In the genomic region with DNA sequence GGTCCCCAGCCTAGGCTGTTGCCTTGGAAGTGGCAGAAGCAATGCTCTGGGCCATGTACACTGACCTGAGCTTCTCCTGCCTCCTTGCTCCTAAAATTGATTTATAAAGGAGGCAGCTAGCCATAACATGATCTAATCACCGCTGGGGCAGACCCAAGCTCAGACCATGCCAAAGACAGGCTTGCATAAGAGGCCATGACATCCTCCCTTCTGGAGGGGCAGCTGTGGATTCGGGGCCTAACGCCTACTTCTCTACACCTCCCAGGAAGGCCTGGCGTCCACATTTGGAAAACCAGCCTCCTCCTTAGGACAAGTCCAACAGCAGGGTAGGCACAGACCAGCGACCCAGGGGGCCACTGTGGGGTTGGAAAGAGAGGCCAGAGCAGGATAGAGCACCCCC, we compare ENCODE assay signal across 2 cellular contexts.
TF ChIP-seq lines count a peak whose summit lies in the region.

No MANE protein-coding gene starts in this region.

TF ChIP-seq in liver, 16 proteins besides CTCF, POLR2A, EP300 and RAD21:
- no peak for TF ChIP-seq TAF1 (conservative IDR thresholded peaks at IDR 0.05)
- TF ChIP-seq, protein P1, sequence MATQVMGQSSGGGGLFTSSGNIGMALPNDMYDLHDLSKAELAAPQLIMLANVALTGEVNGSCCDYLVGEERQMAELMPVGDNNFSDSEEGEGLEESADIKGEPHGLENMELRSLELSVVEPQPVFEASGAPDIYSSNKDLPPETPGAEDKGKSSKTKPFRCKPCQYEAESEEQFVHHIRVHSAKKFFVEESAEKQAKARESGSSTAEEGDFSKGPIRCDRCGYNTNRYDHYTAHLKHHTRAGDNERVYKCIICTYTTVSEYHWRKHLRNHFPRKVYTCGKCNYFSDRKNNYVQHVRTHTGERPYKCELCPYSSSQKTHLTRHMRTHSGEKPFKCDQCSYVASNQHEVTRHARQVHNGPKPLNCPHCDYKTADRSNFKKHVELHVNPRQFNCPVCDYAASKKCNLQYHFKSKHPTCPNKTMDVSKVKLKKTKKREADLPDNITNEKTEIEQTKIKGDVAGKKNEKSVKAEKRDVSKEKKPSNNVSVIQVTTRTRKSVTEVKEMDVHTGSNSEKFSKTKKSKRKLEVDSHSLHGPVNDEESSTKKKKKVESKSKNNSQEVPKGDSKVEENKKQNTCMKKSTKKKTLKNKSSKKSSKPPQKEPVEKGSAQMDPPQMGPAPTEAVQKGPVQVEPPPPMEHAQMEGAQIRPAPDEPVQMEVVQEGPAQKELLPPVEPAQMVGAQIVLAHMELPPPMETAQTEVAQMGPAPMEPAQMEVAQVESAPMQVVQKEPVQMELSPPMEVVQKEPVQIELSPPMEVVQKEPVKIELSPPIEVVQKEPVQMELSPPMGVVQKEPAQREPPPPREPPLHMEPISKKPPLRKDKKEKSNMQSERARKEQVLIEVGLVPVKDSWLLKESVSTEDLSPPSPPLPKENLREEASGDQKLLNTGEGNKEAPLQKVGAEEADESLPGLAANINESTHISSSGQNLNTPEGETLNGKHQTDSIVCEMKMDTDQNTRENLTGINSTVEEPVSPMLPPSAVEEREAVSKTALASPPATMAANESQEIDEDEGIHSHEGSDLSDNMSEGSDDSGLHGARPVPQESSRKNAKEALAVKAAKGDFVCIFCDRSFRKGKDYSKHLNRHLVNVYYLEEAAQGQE (IDR thresholded peaks at IDR 0.05): no peak
- TF ChIP-seq, protein P2, sequence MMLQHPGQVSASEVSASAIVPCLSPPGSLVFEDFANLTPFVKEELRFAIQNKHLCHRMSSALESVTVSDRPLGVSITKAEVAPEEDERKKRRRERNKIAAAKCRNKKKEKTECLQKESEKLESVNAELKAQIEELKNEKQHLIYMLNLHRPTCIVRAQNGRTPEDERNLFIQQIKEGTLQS (IDR thresholded peaks at IDR 0.05): peak; percentile 42
- TF ChIP-seq, protein P3, sequence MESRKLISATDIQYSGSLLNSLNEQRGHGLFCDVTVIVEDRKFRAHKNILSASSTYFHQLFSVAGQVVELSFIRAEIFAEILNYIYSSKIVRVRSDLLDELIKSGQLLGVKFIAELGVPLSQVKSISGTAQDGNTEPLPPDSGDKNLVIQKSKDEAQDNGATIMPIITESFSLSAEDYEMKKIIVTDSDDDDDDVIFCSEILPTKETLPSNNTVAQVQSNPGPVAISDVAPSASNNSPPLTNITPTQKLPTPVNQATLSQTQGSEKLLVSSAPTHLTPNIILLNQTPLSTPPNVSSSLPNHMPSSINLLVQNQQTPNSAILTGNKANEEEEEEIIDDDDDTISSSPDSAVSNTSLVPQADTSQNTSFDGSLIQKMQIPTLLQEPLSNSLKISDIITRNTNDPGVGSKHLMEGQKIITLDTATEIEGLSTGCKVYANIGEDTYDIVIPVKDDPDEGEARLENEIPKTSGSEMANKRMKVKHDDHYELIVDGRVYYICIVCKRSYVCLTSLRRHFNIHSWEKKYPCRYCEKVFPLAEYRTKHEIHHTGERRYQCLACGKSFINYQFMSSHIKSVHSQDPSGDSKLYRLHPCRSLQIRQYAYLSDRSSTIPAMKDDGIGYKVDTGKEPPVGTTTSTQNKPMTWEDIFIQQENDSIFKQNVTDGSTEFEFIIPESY (IDR thresholded peaks at IDR 0.05): no peak
- TF ChIP-seq JUND (IDR thresholded peaks at IDR 0.05): peak; percentile 58 to 59
- TF ChIP-seq NR2F2 (IDR thresholded peaks at IDR 0.05): no peak
- no peak for TF ChIP-seq FOXA2 (IDR thresholded peaks at IDR 0.05)
- peak; percentile 22 to 73 for TF ChIP-seq RXRA (IDR thresholded peaks at IDR 0.05)
- TF ChIP-seq SP1 (IDR thresholded peaks at IDR 0.05): peak; percentile 46
- TF ChIP-seq EGR1 (IDR thresholded peaks at IDR 0.05; ENCODE audit: low read depth in 2 of 2): no peak
- no peak for TF ChIP-seq YY1 (IDR thresholded peaks at IDR 0.05)
- TF ChIP-seq HNF4G (IDR thresholded peaks at IDR 0.05): no peak
- TF ChIP-seq HNF4A (conservative IDR thresholded peaks at IDR 0.05): peak; percentile 36 to 58

TF ChIP-seq in HepG2, 621 proteins besides CTCF, POLR2A, EP300 and RAD21:
- TF ChIP-seq ZNF629 (CRISPR knock-in tag; conservative IDR thresholded peaks at IDR 0.05) (no peak), ZC3H4 (CRISPR knock-in tag; IDR thresholded peaks at IDR 0.05; ENCODE audit: borderline replicate concordance) (no peak), ZNF225 (CRISPR knock-in tag; IDR thresholded peaks at IDR 0.05) (no peak), ZNF431 (CRISPR knock-in tag; IDR thresholded peaks at IDR 0.05; ENCODE audit: borderline replicate concordance, low read depth) (no peak), RNF2 (conservative IDR thresholded peaks at IDR 0.05; ENCODE audit: low read depth) (no peak), NFKBIZ (CRISPR knock-in tag; IDR thresholded peaks at IDR 0.05) (no peak)
- TF ChIP-seq, protein P4, sequence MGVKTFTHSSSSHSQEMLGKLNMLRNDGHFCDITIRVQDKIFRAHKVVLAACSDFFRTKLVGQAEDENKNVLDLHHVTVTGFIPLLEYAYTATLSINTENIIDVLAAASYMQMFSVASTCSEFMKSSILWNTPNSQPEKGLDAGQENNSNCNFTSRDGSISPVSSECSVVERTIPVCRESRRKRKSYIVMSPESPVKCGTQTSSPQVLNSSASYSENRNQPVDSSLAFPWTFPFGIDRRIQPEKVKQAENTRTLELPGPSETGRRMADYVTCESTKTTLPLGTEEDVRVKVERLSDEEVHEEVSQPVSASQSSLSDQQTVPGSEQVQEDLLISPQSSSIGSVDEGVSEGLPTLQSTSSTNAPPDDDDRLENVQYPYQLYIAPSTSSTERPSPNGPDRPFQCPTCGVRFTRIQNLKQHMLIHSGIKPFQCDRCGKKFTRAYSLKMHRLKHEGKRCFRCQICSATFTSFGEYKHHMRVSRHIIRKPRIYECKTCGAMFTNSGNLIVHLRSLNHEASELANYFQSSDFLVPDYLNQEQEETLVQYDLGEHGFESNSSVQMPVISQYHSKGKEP (CRISPR knock-in tag; IDR thresholded peaks at IDR 0.05): no peak
- TF ChIP-seq, protein P5, sequence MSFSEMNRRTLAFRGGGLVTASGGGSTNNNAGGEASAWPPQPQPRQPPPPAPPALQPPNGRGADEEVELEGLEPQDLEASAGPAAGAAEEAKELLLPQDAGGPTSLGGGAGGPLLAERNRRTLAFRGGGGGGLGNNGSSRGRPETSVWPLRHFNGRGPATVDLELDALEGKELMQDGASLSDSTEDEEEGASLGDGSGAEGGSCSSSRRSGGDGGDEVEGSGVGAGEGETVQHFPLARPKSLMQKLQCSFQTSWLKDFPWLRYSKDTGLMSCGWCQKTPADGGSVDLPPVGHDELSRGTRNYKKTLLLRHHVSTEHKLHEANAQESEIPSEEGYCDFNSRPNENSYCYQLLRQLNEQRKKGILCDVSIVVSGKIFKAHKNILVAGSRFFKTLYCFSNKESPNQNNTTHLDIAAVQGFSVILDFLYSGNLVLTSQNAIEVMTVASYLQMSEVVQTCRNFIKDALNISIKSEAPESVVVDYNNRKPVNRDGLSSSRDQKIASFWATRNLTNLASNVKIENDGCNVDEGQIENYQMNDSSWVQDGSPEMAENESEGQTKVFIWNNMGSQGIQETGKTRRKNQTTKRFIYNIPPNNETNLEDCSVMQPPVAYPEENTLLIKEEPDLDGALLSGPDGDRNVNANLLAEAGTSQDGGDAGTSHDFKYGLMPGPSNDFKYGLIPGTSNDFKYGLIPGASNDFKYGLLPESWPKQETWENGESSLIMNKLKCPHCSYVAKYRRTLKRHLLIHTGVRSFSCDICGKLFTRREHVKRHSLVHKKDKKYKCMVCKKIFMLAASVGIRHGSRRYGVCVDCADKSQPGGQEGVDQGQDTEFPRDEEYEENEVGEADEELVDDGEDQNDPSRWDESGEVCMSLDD (CRISPR knock-in tag; IDR thresholded peaks at IDR 0.05; ENCODE audit: borderline replicate concordance): no peak
- TF ChIP-seq, protein P6, sequence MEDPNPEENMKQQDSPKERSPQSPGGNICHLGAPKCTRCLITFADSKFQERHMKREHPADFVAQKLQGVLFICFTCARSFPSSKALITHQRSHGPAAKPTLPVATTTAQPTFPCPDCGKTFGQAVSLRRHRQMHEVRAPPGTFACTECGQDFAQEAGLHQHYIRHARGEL (CRISPR knock-in tag; IDR thresholded peaks at IDR 0.05): no peak
